ENCODE assay signal across 21 cellular contexts in genomic region chr1:160177667-160178066, GRCh38. TPM values are rescaled to one million over a fixed set of nuclear protein-coding genes. Genes with fewer than 3 reads are reported as not detected.
"Had no signal": no experiment of that assay in that cellular context is flagged by ENCODE, and none has a peak within 500 bp of the region (broad histone marks: within the 10 kb centered on the region; RNA-seq: fewer than 3 reads in every experiment).

No MANE protein-coding gene starts in this region.

- DNase-seq: activated CD4-positive, alpha-beta T cell treated with anti-CD3 and anti-CD28 coated beads, Interleukin-2, amount 10 ng/mL, durations not matched to agents 7 days and 5 days; activated CD4-positive, CD25-positive, alpha-beta regulatory T cell; activated CD8-positive, alpha-beta memory T cell treated with anti-CD3 and anti-CD28 coated beads, Interleukin-2, amount 50 U/mL, for 48 hours; activated gamma-delta T cell; activated T-cell treated with anti-CD3 and anti-CD28 coated beads, Interleukin-2, amount 50 U/mL, for 72 hours; central memory CD4-positive, alpha-beta T cell; colonic mucosa; hypothalamus; kidney glomerular epithelial cell; left ventricle myocardium superior; mesenchymal stem cell; ovary; stimulated activated CD4-positive, alpha-beta T cell treated with anti-CD3 and anti-CD28 coated beads, Interleukin-2, amount 100 ng/mL, for 48 hours; stimulated activated naive CD4-positive, alpha-beta T cell treated with Interleukin-2 at 50 U/mL for 16 hours; SW 1271; upper lobe of left lung had no signal

- H3K9me3 Mint-ChIP-seq: activated CD4-positive, alpha-beta T cell treated with anti-CD3 and anti-CD28 coated beads, Interleukin-2, amount 10 ng/mL, durations not matched to agents 7 days and 5 days; activated naive CD4-positive, alpha-beta T cell treated with anti-CD3 and anti-CD28 coated beads, Interleukin-2, amount 50 U/mL, for 72 hours; activated T-cell treated with anti-CD3 and anti-CD28 coated beads, Interleukin-2, amount 50 U/mL, for 72 hours had no signal

- H3K9me3 ChIP-seq: colonic mucosa, ovary, upper lobe of left lung had no signal

- H3K36me3 Mint-ChIP-seq: activated naive CD4-positive, alpha-beta T cell treated with anti-CD3 and anti-CD28 coated beads, Interleukin-2, amount 50 U/mL, for 72 hours had no signal

- H3K4me1 ChIP-seq: colonic mucosa, upper lobe of left lung had no signal

- H3K4me3 ChIP-seq: colonic mucosa, ovary, upper lobe of left lung had no signal

- H3K27ac Mint-ChIP-seq: activated CD4-positive, alpha-beta T cell treated with anti-CD3 and anti-CD28 coated beads, Interleukin-2, amount 10 ng/mL, durations not matched to agents 7 days and 5 days; activated naive CD4-positive, alpha-beta T cell treated with anti-CD3 and anti-CD28 coated beads, Interleukin-2, amount 50 U/mL, for 72 hours; activated T-cell treated with anti-CD3 and anti-CD28 coated beads, Interleukin-2, amount 50 U/mL, for 72 hours had no signal

- H3K4me3 Mint-ChIP-seq: activated CD4-positive, alpha-beta T cell treated with anti-CD3 and anti-CD28 coated beads, Interleukin-2, amount 10 ng/mL, durations not matched to agents 7 days and 5 days; activated T-cell treated with anti-CD3 and anti-CD28 coated beads, Interleukin-2, amount 50 U/mL, for 72 hours; neural crest cell had no signal

- ATAC-seq: activated naive CD4-positive, alpha-beta T cell treated with anti-CD3 and anti-CD28 coated beads, Interleukin-2, amount 50 U/mL, for 72 hours; activated T-cell treated with anti-CD3 and anti-CD28 coated beads, Interleukin-2, amount 50 U/mL, for 72 hours; esophagus mucosa; left ventricle myocardium superior had no signal

- H3K36me3 ChIP-seq: colonic mucosa, ovary, upper lobe of left lung had no signal

RNA-seq across cellular contexts. Expression of gene CASQ1, which starts 12.7 kb away (rescaled TPM):
- total RNA-seq: activated CD4-positive, alpha-beta T cell treated with anti-CD3 and anti-CD28 coated beads, Interleukin-2, amount 10 ng/mL, durations not matched to agents 7 days and 5 days; activated naive CD4-positive, alpha-beta T cell treated with anti-CD3 and anti-CD28 coated beads, Interleukin-2, amount 50 U/mL, for 72 hours; activated T-cell treated with anti-CD3 and anti-CD28 coated beads, Interleukin-2, amount 50 U/mL, for 72 hours; colonic mucosa; renal cortical epithelial cell had no signal

RNA-seq across cellular contexts. Expression of gene ATP1A4, which starts 26.3 kb away (rescaled TPM):
- total RNA-seq: activated CD4-positive, alpha-beta T cell treated with anti-CD3 and anti-CD28 coated beads, Interleukin-2, amount 10 ng/mL, durations not matched to agents 7 days and 5 days; activated naive CD4-positive, alpha-beta T cell treated with anti-CD3 and anti-CD28 coated beads, Interleukin-2, amount 50 U/mL, for 72 hours; activated T-cell treated with anti-CD3 and anti-CD28 coated beads, Interleukin-2, amount 50 U/mL, for 72 hours; colonic mucosa; esophagus mucosa; left ventricle myocardium superior; renal cortical epithelial cell; T-helper 2 cell treated with Interferon-gamma antibody and Interleukin-4, amounts not matched to agents 100 ng/mL and 5 ng/mL, for 36 hours had no signal
